Comparison of ENCODE assay signal across 8 cellular contexts in the genomic region with DNA sequence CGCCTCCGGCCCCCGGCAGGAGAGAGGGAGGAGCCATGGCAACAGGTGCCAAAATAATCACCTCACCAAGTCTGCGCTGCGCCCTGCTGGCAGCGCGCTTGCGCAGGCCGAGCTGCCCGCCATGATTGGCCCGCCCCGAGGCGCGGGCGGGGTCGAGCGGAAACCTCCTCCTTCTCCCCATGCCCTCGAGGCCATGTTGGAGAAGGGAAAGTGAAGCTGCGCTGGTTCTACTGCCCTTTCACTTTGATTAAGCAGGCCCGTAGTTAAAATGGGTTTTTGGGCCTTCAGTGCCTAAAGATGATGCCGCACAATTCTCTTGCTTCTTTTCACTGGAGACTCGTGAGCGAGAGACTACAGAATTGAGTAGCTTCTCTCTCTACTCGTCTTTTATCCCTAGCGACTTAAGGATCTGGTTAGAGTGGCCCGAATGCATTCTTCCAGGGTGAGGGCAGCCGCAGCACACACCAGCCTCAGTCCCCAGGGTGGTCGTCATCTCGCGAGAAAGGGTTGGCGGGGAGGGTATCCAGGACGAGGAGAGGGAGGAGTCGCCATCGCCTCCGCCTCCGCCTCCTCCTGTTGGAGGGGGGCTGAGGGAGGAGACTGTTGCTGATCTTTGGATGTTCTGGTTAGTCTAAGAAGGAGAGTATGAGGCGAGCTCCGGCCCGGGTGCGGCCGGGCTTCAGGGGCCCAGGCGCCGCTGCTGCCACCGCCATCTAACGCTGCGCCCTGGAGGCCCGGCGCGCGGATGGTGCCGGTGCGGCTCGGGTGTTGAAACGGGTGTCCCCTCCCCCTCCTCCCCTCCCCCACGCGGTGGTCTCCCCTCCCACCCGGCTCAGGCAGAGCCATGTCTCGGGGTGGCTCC. TPM values are rescaled to one million over a fixed set of nuclear protein-coding genes. Genes with fewer than 3 reads are reported as not detected.
DNase-seq lines count a peak whose midpoint lies in the region; ATAC-seq, FAIRE-seq and TF ChIP-seq lines count a peak whose summit lies in the region.

A gene with protein sequence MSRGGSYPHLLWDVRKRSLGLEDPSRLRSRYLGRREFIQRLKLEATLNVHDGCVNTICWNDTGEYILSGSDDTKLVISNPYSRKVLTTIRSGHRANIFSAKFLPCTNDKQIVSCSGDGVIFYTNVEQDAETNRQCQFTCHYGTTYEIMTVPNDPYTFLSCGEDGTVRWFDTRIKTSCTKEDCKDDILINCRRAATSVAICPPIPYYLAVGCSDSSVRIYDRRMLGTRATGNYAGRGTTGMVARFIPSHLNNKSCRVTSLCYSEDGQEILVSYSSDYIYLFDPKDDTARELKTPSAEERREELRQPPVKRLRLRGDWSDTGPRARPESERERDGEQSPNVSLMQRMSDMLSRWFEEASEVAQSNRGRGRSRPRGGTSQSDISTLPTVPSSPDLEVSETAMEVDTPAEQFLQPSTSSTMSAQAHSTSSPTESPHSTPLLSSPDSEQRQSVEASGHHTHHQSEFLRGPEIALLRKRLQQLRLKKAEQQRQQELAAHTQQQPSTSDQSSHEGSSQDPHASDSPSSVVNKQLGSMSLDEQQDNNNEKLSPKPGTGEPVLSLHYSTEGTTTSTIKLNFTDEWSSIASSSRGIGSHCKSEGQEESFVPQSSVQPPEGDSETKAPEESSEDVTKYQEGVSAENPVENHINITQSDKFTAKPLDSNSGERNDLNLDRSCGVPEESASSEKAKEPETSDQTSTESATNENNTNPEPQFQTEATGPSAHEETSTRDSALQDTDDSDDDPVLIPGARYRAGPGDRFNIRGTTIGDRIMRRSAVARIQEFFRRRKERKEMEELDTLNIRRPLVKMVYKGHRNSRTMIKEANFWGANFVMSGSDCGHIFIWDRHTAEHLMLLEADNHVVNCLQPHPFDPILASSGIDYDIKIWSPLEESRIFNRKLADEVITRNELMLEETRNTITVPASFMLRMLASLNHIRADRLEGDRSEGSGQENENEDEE (plus strand): TSS at position 616 of the 862 bp plus-strand sequence. CDS start 229 bp downstream, at position 845.

- no peaks in the 10 kb centered on the region for H3K36me3 ChIP-seq in right atrium auricular region
- H3K36me3 ChIP-seq in psoas muscle (ENCODE audit: insufficient read depth in 1 of 2, low read depth in 1 of 2): no peaks in the 10 kb centered on the region

- peak; percentile 99 for DNase-seq in NCI-H187 treated with DMSO at 0.1 percent for 48 hours (lab: John Stamatoyannopoulos, UW)
- DNase-seq in anterior cingulate cortex (lab: John Stamatoyannopoulos, UW): peak; percentile 76 to 98 (median 95)
- peak; percentile 95 for DNase-seq in right atrium auricular region (ENCODE audit: low spot score)
- peak; percentile 96 to 98 for DNase-seq in psoas muscle
- DNase-seq in urothelium cell line (ENCODE audit: low spot score): peak; percentile 98

- peak; percentile 95 for FAIRE-seq in urothelium cell line (lab: Jason Lieb, UNC)

- H3K27me3 ChIP-seq in right atrium auricular region (no peaks in the 10 kb centered on the region), psoas muscle (ENCODE audit: insufficient read depth in 3 of 3, low read length in 2 of 3) (no peaks in the 10 kb centered on the region)

- H3K4me3 ChIP-seq in right atrium auricular region: peak within 1 kb of the TSS; percentile 86 to 100
- H3K4me3 ChIP-seq in psoas muscle: peak within 1 kb of the TSS; percentile 84

- H3K27ac ChIP-seq in right atrium auricular region (peak within 1 kb of the TSS; percentile 99 to 100), psoas muscle (peak within 1 kb of the TSS; percentile 96)

- intact Hi-C loops in T-helper 2 cell treated with Interferon-gamma antibody and Interleukin-4, amounts not matched to agents 100 ng/mL and 5 ng/mL, for 36 hours (cut with micrococcal nuclease): loop anchor here (1.0 to 10.0 kb wide), 14 partner anchors 131 to 1956 kb away; a partner anchor contains a TSS
- intact Hi-C loops in psoas muscle (cut with DNase I): loop anchor here (5.0 to 10.0 kb wide), 3 partner anchors 109 to 221 kb away; no protein-coding TSS in a partner anchor

- peak; percentile 78 for ATAC-seq in GM18499 (IDR thresholded peaks at IDR 0.05; ENCODE audit: insufficient read depth, unreplicated experiment)
- ATAC-seq in HG02943 (IDR thresholded peaks at IDR 0.05; ENCODE audit: low read depth, unreplicated experiment): peak; percentile 73
- ATAC-seq in psoas muscle: peak; percentile 89 to 94 (median 92)

- 0 to 1% (median 0%) methylated on average over 35 to 58 of the region's 58 CpGs for WGBS in psoas muscle, 3 donors

- TF ChIP-seq CTCF in right atrium auricular region (IDR thresholded peaks at IDR 0.05) (no peak), psoas muscle (IDR thresholded peaks at IDR 0.05) (no peak)

- H3K4me1 ChIP-seq in right atrium auricular region (peaks cover 0 to 25% of the 10 kb centered on the region in 2 donors), psoas muscle (peaks cover 36% of the 10 kb centered on the region)

- H3K9me3 ChIP-seq in right atrium auricular region (no peaks in the 10 kb centered on the region), psoas muscle (no peaks in the 10 kb centered on the region)

RNA-seq across cellular contexts. Expression of the gene that starts here (rescaled TPM):
- total RNA-seq in T-helper 2 cell treated with Interferon-gamma antibody and Interleukin-4, amounts not matched to agents 100 ng/mL and 5 ng/mL, for 36 hours: 21.0 and 25.1 TPM in 2 replicates
- total RNA-seq in right atrium auricular region (100 to 1,000 TPM; 126 to 161 TPM), psoas muscle (100 to 1,000 TPM; 259 to 396 (median 327) TPM)
- polyA plus RNA-seq in psoas muscle: 100 to 1,000 TPM in 2 of 3 donors, 10 to 100 TPM in 1; 71.0 to 369 (median 240) TPM

Comparison
In these comparisons a context has a peak if more than half of its experiments do, and no peak if none do; other contexts are left out.
1. Peak in every context shown above with its lines: DNase-seq, ATAC-seq, H3K4me3 ChIP-seq and H3K27ac ChIP-seq.